In the genomic region with DNA sequence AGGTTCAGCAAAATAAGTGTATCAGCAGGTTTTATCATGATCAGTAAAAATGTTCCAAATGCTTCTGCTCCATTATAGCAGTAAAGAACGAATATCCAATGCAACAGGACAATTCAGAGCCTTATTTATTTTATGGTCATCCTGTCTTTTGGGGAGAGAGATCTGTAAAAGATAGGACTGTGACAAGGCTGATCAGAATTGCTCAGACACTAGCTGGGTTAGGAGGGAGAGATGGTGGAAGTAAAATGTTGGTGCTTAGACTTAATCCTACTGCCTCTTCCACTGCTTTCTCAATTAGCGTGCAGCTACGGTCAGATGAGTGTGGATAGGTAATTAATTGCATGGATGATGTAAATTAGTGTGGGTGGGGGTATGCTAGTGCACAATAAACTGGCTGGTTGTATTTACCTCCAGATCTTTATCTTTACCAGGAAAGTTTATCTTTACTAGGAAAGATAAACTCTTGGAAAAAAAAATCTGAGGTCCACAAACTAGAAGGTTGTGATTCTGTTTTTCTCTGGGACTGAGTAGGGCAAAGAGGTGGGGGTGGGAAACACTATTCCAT, we compare ENCODE assay signal across 10 cellular contexts. TPM values are rescaled to one million over a fixed set of nuclear protein-coding genes. Genes with fewer than 3 reads are reported as not detected.
DNase-seq lines count a peak whose midpoint lies in the region; ATAC-seq and TF ChIP-seq lines count a peak whose summit lies in the region.
"Had no signal": no experiment of that assay in that cellular context is flagged by ENCODE, and none has a peak within 500 bp of the region (broad histone marks: within the 10 kb centered on the region; RNA-seq: fewer than 3 reads in every experiment).

No MANE protein-coding gene starts in this region.

- peaks cover 14% of the 10 kb centered on the region; the same call in 1 of the 2 replicates for H3K27me3 Mint-ChIP-seq in WTC11 (ENCODE audit: low read depth)

- peak overlapping the region; percentile 99 for H3K4me3 Mint-ChIP-seq in WTC11
- H3K4me3 Mint-ChIP-seq: memory B cell had no signal

- CTCF ChIA-PET in WTC11 (lab: Charles Lee): interaction anchor here (1.1 to 2.2 kb wide), 3 partner anchors 18 to 166 kb away, joined by 3 to 12 read pairs (median 6); a partner anchor contains a TSS

- H3K4me3 ChIP-seq in ACC112 (ENCODE audit: low read depth, low read length): peak overlapping the region; percentile 89
- 0 out of 2 replicates have a peak overlapping the region, but pooled peaks have one; percentile 3 for H3K4me3 ChIP-seq in GM06990 (replicated peaks; ENCODE audit: low read depth, low read length)
- peak overlapping the region; percentile 91 for H3K4me3 ChIP-seq in fibroblast of villous mesenchyme (ENCODE audit: low read depth, low read length)
- H3K4me3 ChIP-seq in MG63: no peak overlapping the region

- peak overlapping the region; percentile 70; the same call in 1 of the 2 replicates for H3K27ac Mint-ChIP-seq in WTC11
- H3K27ac Mint-ChIP-seq: memory B cell had no signal

- peaks cover 4% of the 10 kb centered on the region for H3K36me3 Mint-ChIP-seq in WTC11

- peaks cover 26% of the 10 kb centered on the region for H3K79me2 ChIP-seq in ACC112 (ENCODE audit: control insufficient read depth, insufficient read depth, low read length, unreplicated experiment)

- H3K27me3 ChIP-seq in ACC112 (ENCODE audit: insufficient read depth, low read length): no peaks in the 10 kb centered on the region
- H3K27me3 ChIP-seq in GM06990 (replicated peaks; ENCODE audit: control insufficient read depth, insufficient read depth, low read length): no peaks in the 10 kb centered on the region
- no peaks in the 10 kb centered on the region for H3K27me3 ChIP-seq in MG63

- H3K4me1 Mint-ChIP-seq in WTC11: peaks cover 31% of the 10 kb centered on the region

- H2AFZ ChIP-seq in ACC112 (ENCODE audit: low read length, unreplicated experiment): no peak overlapping the region

- no peak for TF ChIP-seq CTCF in GM06990 (IDR thresholded peaks at IDR 0.05; ENCODE audit: insufficient read depth, low read length, poor library complexity, severe bottlenecking)
- TF ChIP-seq CTCF in WTC11 (IDR thresholded peaks at IDR 0.05): no peak
- no peak for TF ChIP-seq CTCF in fibroblast of villous mesenchyme (IDR thresholded peaks at IDR 0.05; ENCODE audit: insufficient read depth, low read depth, low read length)

- H3K9me3 ChIP-seq in MG63: no peaks in the 10 kb centered on the region

- peaks cover 16% of the 10 kb centered on the region for H3K4me1 ChIP-seq in ACC112 (ENCODE audit: control insufficient read depth, insufficient read depth, low read length, unreplicated experiment)

- DNase-seq in GM06990 (ENCODE audit: extremely low read depth, insufficient read length): no peak
- no peak for DNase-seq in WTC11 (ENCODE audit: low spot score)
- no peak for DNase-seq in fibroblast of villous mesenchyme (ENCODE audit: low read depth)
- no peak for DNase-seq in NCI-H187 (lab: John Stamatoyannopoulos, UW)
- no peak for DNase-seq in MG63
- DNase-seq in NCI-H2029 treated with DMSO at 0.1 percent for 48 hours (lab: John Stamatoyannopoulos, UW): no peak
- DNase-seq: NCI-H524 treated with DMSO at 0.1 percent for 48 hours had no signal

- H3K27ac ChIP-seq in ACC112 (ENCODE audit: low read depth, low read length): no peak overlapping the region

- H3K36me3 ChIP-seq in ACC112 (ENCODE audit: insufficient read depth, low read length) (no peaks in the 10 kb centered on the region), GM06990 (ENCODE audit: control insufficient read depth, insufficient read depth, low read length) (no peaks in the 10 kb centered on the region), MG63 (no peaks in the 10 kb centered on the region; the same call in 1 of the 2 replicates)

- H3K9me3 Mint-ChIP-seq in WTC11: no peaks in the 10 kb centered on the region
- H3K9me3 Mint-ChIP-seq: memory B cell had no signal

- ATAC-seq in WTC11 (no peak), HG03196 (IDR thresholded peaks at IDR 0.05; ENCODE audit: unreplicated experiment) (no peak)

- POLR2A ChIA-PET in WTC11 (lab: Charles Lee): no interaction called here

TF ChIP-seq in WTC11, 78 proteins besides CTCF, POLR2A, EP300 and RAD21:
- no peak for TF ChIP-seq MYBL2 (CRISPR knock-in tag; IDR thresholded peaks at IDR 0.05)
- TF ChIP-seq TCF7 (CRISPR knock-in tag; IDR thresholded peaks at IDR 0.05; ENCODE audit: low read depth): no peak
- TF ChIP-seq NFATC4 (CRISPR knock-in tag; IDR thresholded peaks at IDR 0.05): no peak
- TF ChIP-seq, protein P1, sequence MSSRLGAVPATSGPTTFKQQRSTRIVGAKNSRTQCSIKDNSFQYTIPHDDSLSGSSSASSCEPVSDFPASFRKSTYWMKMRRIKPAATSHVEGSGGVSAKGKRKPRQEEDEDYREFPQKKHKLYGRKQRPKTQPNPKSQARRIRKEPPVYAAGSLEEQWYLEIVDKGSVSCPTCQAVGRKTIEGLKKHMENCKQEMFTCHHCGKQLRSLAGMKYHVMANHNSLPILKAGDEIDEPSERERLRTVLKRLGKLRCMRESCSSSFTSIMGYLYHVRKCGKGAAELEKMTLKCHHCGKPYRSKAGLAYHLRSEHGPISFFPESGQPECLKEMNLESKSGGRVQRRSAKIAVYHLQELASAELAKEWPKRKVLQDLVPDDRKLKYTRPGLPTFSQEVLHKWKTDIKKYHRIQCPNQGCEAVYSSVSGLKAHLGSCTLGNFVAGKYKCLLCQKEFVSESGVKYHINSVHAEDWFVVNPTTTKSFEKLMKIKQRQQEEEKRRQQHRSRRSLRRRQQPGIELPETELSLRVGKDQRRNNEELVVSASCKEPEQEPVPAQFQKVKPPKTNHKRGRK (CRISPR knock-in tag; IDR thresholded peaks at IDR 0.05; ENCODE audit: borderline replicate concordance): no peak
- no peak for TF ChIP-seq HMGA2 (CRISPR knock-in tag; IDR thresholded peaks at IDR 0.05)
- TF ChIP-seq TEAD4 (CRISPR knock-in tag; IDR thresholded peaks at IDR 0.05): no peak
- no peak for TF ChIP-seq ZNF423 (CRISPR knock-in tag; IDR thresholded peaks at IDR 0.05)
- TF ChIP-seq, protein P2, sequence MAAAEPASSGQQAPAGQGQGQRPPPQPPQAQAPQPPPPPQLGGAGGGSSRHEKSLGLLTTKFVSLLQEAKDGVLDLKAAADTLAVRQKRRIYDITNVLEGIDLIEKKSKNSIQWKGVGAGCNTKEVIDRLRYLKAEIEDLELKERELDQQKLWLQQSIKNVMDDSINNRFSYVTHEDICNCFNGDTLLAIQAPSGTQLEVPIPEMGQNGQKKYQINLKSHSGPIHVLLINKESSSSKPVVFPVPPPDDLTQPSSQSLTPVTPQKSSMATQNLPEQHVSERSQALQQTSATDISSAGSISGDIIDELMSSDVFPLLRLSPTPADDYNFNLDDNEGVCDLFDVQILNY (CRISPR knock-in tag; IDR thresholded peaks at IDR 0.05): no peak
- TF ChIP-seq, protein P3, sequence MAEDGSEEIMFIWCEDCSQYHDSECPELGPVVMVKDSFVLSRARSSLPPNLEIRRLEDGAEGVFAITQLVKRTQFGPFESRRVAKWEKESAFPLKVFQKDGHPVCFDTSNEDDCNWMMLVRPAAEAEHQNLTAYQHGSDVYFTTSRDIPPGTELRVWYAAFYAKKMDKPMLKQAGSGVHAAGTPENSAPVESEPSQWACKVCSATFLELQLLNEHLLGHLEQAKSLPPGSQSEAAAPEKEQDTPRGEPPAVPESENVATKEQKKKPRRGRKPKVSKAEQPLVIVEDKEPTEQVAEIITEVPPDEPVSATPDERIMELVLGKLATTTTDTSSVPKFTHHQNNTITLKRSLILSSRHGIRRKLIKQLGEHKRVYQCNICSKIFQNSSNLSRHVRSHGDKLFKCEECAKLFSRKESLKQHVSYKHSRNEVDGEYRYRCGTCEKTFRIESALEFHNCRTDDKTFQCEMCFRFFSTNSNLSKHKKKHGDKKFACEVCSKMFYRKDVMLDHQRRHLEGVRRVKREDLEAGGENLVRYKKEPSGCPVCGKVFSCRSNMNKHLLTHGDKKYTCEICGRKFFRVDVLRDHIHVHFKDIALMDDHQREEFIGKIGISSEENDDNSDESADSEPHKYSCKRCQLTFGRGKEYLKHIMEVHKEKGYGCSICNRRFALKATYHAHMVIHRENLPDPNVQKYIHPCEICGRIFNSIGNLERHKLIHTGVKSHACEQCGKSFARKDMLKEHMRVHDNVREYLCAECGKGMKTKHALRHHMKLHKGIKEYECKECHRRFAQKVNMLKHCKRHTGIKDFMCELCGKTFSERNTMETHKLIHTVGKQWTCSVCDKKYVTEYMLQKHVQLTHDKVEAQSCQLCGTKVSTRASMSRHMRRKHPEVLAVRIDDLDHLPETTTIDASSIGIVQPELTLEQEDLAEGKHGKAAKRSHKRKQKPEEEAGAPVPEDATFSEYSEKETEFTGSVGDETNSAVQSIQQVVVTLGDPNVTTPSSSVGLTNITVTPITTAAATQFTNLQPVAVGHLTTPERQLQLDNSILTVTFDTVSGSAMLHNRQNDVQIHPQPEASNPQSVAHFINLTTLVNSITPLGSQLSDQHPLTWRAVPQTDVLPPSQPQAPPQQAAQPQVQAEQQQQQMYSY (CRISPR knock-in tag; IDR thresholded peaks at IDR 0.05): no peak
- no peak for TF ChIP-seq CREB1 (CRISPR knock-in tag; IDR thresholded peaks at IDR 0.05)
- no peak for TF ChIP-seq ETV6 (CRISPR knock-in tag; IDR thresholded peaks at IDR 0.05)
- no peak for TF ChIP-seq ZNF219 (CRISPR knock-in tag; IDR thresholded peaks at IDR 0.05; ENCODE audit: borderline replicate concordance)
- TF ChIP-seq, protein P4, sequence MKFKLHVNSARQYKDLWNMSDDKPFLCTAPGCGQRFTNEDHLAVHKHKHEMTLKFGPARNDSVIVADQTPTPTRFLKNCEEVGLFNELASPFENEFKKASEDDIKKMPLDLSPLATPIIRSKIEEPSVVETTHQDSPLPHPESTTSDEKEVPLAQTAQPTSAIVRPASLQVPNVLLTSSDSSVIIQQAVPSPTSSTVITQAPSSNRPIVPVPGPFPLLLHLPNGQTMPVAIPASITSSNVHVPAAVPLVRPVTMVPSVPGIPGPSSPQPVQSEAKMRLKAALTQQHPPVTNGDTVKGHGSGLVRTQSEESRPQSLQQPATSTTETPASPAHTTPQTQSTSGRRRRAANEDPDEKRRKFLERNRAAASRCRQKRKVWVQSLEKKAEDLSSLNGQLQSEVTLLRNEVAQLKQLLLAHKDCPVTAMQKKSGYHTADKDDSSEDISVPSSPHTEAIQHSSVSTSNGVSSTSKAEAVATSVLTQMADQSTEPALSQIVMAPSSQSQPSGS (CRISPR knock-in tag; IDR thresholded peaks at IDR 0.05; ENCODE audit: borderline replicate concordance, low read depth): no peak
- TF ChIP-seq NR3C1 (CRISPR knock-in tag; conservative IDR thresholded peaks at IDR 0.05; ENCODE audit: low read depth): no peak
- TF ChIP-seq NFE2L1 (CRISPR knock-in tag; IDR thresholded peaks at IDR 0.05): no peak
- TF ChIP-seq, protein P5, sequence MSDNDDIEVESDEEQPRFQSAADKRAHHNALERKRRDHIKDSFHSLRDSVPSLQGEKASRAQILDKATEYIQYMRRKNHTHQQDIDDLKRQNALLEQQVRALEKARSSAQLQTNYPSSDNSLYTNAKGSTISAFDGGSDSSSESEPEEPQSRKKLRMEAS (CRISPR knock-in tag; IDR thresholded peaks at IDR 0.05): no peak

RNA-seq across cellular contexts. Expression of a gene that starts 2.2 kb away (rescaled TPM):
- total RNA-seq in WTC11 (2021): 89.5 to 104 TPM (median 102 TPM) in 3 replicates
- total RNA-seq in fibroblast of villous mesenchyme: 191 and 224 TPM in 2 replicates
- 221 and 272 TPM in 2 replicates for total RNA-seq in MG63 (2014; rRNA removed; shearing (Covaris generic); ENCODE audit: low replicate concordance)
